9 cellular contexts compared by ENCODE assay signal in genomic region chr15:67101981-67102929, GRCh38. TPM values are rescaled to one million over a fixed set of nuclear protein-coding genes. Genes with fewer than 3 reads are reported as not detected.
DNase-seq lines count a peak whose midpoint lies in the region; ATAC-seq and TF ChIP-seq lines count a peak whose summit lies in the region.
"Had no signal": no experiment of that assay in that cellular context is flagged by ENCODE, and none has a peak within 500 bp of the region (broad histone marks: within the 10 kb centered on the region; RNA-seq: fewer than 3 reads in every experiment).

No MANE protein-coding gene starts in this region.

- H3K27me3 Mint-ChIP-seq in CD4-positive, CD25-positive, alpha-beta regulatory T cell, result no peaks in the 10 kb centered on the region
- no peaks in the 10 kb centered on the region for H3K27me3 Mint-ChIP-seq in stimulated activated naive CD8-positive, alpha-beta T cell treated with anti-CD3 and anti-CD28 coated beads, Interleukin-15, amount 100 ng/mL, for 72 hours

- H3K9ac ChIP-seq in OCI-LY3 (ENCODE audit: low read length), result peak overlapping the region; percentile 60; the same call in 1 of the 2 replicates

- no peak overlapping the region for H2AFZ ChIP-seq in OCI-LY3 (ENCODE audit: low read depth, low read length)

- peak in 2 of 3 donors; percentile 30 to 87 for DNase-seq in CD4-positive, CD25-positive, alpha-beta regulatory T cell
- DNase-seq in central memory CD4-positive, alpha-beta T cell, result peak; percentile 65
- DNase-seq in stimulated activated naive CD8-positive, alpha-beta T cell treated with anti-CD3 and anti-CD28 coated beads, Interleukin-15, amount 100 ng/mL, for 72 hours, result peak; percentile 49 to 61
- DNase-seq in putamen (ENCODE audit: low spot score) (no peak), left colon (no peak)

- H4K20me1 ChIP-seq in OCI-LY3 (ENCODE audit: insufficient read depth, low read length), result peaks cover 11% of the 10 kb centered on the region; the same call in 1 of the 2 replicates

- H3K9me3 Mint-ChIP-seq in CD4-positive, CD25-positive, alpha-beta regulatory T cell, result no peaks in the 10 kb centered on the region
- H3K9me3 Mint-ChIP-seq in stimulated activated naive CD8-positive, alpha-beta T cell treated with anti-CD3 and anti-CD28 coated beads, Interleukin-15, amount 100 ng/mL, for 72 hours, result no peaks in the 10 kb centered on the region

- H3K79me2 ChIP-seq in OCI-LY3 (ENCODE audit: low read length), result peaks cover 20% of the 10 kb centered on the region

- H3K27me3 ChIP-seq in CD4-positive, CD25-positive, alpha-beta regulatory T cell (ENCODE audit: control insufficient read depth, insufficient read depth, low read length), result no peaks in the 10 kb centered on the region
- H3K27me3 ChIP-seq in OCI-LY3 (ENCODE audit: low read depth, low read length), result peaks cover 13% of the 10 kb centered on the region
- H3K27me3 ChIP-seq: cardiac muscle cell had no signal

- H3K4me3 ChIP-seq in CD4-positive, CD25-positive, alpha-beta regulatory T cell (ENCODE audit: low read depth, low read length), result peak overlapping the region; percentile 72
- peak overlapping the region; percentile 73 for H3K4me3 ChIP-seq in OCI-LY3 (ENCODE audit: low read length)
- H3K4me3 ChIP-seq: cardiac muscle cell had no signal

- H3K4me1 Mint-ChIP-seq in CD4-positive, CD25-positive, alpha-beta regulatory T cell, result peaks cover 24 to 57% (median 39%) of the 10 kb centered on the region in 4 donors
- peaks cover 24% of the 10 kb centered on the region for H3K4me1 Mint-ChIP-seq in stimulated activated naive CD8-positive, alpha-beta T cell treated with anti-CD3 and anti-CD28 coated beads, Interleukin-15, amount 100 ng/mL, for 72 hours

- H3K4me2 ChIP-seq in OCI-LY3 (ENCODE audit: low read length), result peak overlapping the region; percentile 98

- ATAC-seq in CD4-positive, CD25-positive, alpha-beta regulatory T cell (ENCODE audit: low read depth in 2 of 2), result peak; percentile 61 to 74
- ATAC-seq in GM21717 (IDR thresholded peaks at IDR 0.05; ENCODE audit: unreplicated experiment) (peak; percentile 38), HG03025 (IDR thresholded peaks at IDR 0.05; ENCODE audit: low FRiP score, unreplicated experiment) (no peak), left colon (no peak)
- ATAC-seq in stimulated activated naive CD8-positive, alpha-beta T cell treated with anti-CD3 and anti-CD28 coated beads, Interleukin-15, amount 100 ng/mL, for 72 hours, result peak; percentile 75

- TF ChIP-seq CTCF in OCI-LY3 (IDR thresholded peaks at IDR 0.05; ENCODE audit: low read depth, low read length), result no peak

- peak overlapping the region in 1 of 3 donors; percentile 92 for H3K27ac Mint-ChIP-seq in CD4-positive, CD25-positive, alpha-beta regulatory T cell
- H3K27ac Mint-ChIP-seq in stimulated activated naive CD8-positive, alpha-beta T cell treated with anti-CD3 and anti-CD28 coated beads, Interleukin-15, amount 100 ng/mL, for 72 hours, result no peak overlapping the region

- peaks cover 96% of the 10 kb centered on the region for H3K4me1 ChIP-seq in CD4-positive, CD25-positive, alpha-beta regulatory T cell (ENCODE audit: control insufficient read depth, insufficient read depth, low read length, poor library complexity, severe bottlenecking)
- H3K4me1 ChIP-seq in OCI-LY3 (ENCODE audit: low read length), result peaks cover 57% of the 10 kb centered on the region

- no peaks in the 10 kb centered on the region for H3K9me3 ChIP-seq in CD4-positive, CD25-positive, alpha-beta regulatory T cell (ENCODE audit: control insufficient read depth in 2 of 2, low read length in 2 of 2)
- no peaks in the 10 kb centered on the region for H3K9me3 ChIP-seq in OCI-LY3 (ENCODE audit: insufficient read depth, low read length)

- peak overlapping the region; percentile 76 for H3K27ac ChIP-seq in CD4-positive, CD25-positive, alpha-beta regulatory T cell (ENCODE audit: insufficient read depth, low read length, poor library complexity, severe bottlenecking)
- peak overlapping the region; percentile 90 for H3K27ac ChIP-seq in OCI-LY3 (ENCODE audit: low read length)
- H3K27ac ChIP-seq: cardiac muscle cell had no signal

- peaks cover 17% of the 10 kb centered on the region for H3K36me3 Mint-ChIP-seq in CD4-positive, CD25-positive, alpha-beta regulatory T cell

- intact Hi-C loops in left colon (cut with DNase I, micrococcal nuclease), result no loop called here

- no peak overlapping the region for H3K4me3 Mint-ChIP-seq in CD4-positive, CD25-positive, alpha-beta regulatory T cell
- no peak overlapping the region for H3K4me3 Mint-ChIP-seq in stimulated activated naive CD8-positive, alpha-beta T cell treated with anti-CD3 and anti-CD28 coated beads, Interleukin-15, amount 100 ng/mL, for 72 hours

- H3K36me3 ChIP-seq in CD4-positive, CD25-positive, alpha-beta regulatory T cell (ENCODE audit: control insufficient read depth, insufficient read depth, low read length), result no peaks in the 10 kb centered on the region
- peaks cover 2% of the 10 kb centered on the region for H3K36me3 ChIP-seq in OCI-LY3 (replicated peaks; ENCODE audit: low read depth, low read length)
- H3K36me3 ChIP-seq: cardiac muscle cell had no signal

RNA-seq across cellular contexts. Expression of gene SMAD3, which starts 36.9 kb away (rescaled TPM):
- 76.6 TPM for total RNA-seq in CD4-positive, CD25-positive, alpha-beta regulatory T cell
- 10 to 100 TPM; 12.0 to 17.0 (median 14.5) TPM for polyA plus RNA-seq in CD4-positive, CD25-positive, alpha-beta regulatory T cell
- total RNA-seq in left colon, result 10 to 100 TPM; 33.3 to 60.7 TPM

Comparison
In these comparisons a context has a peak if more than half of its experiments do, and no peak if none do; other contexts are left out.
1. ATAC-seq: peak in CD4-positive, CD25-positive, alpha-beta regulatory T cell (2 of 2), GM21717 (single experiment) and stimulated activated naive CD8-positive, alpha-beta T cell treated with anti-CD3 and anti-CD28 coated beads, Interleukin-15, amount 100 ng/mL, for 72 hours (single experiment); none in HG03025 (single experiment) and left colon (single experiment).
2. DNase-seq: peak in CD4-positive, CD25-positive, alpha-beta regulatory T cell (2 of 3), central memory CD4-positive, alpha-beta T cell (single experiment) and stimulated activated naive CD8-positive, alpha-beta T cell treated with anti-CD3 and anti-CD28 coated beads, Interleukin-15, amount 100 ng/mL, for 72 hours (2 of 2); none in putamen (single experiment) and left colon (0 of 2).